In genomic region chr18:58977801-58978200, GRCh38 we compare ENCODE assay signal across 18 cellular contexts.
"Had no signal": no experiment of that assay in that cellular context is flagged by ENCODE, and none has a peak within 500 bp of the region (broad histone marks: within the 10 kb centered on the region; RNA-seq: fewer than 3 reads in every experiment).

No MANE protein-coding gene starts in this region.

- H3K4me1 ChIP-seq: colonic mucosa, neural progenitor cell, right lobe of liver had no signal

- H3K27ac ChIP-seq: brain microvascular endothelial cell, colonic mucosa, epithelial cell of prostate, gastroesophageal sphincter, left lung, neural progenitor cell had no signal

- DNase-seq: activated CD4-positive, alpha-beta memory T cell treated with anti-CD3 and anti-CD28 coated beads, Interleukin-2, amount 10 ng/mL, durations not matched to agents 7 days and 5 days; activated CD4-positive, alpha-beta T cell treated with anti-CD3 and anti-CD28 coated beads for 48 hours; activated CD4-positive, CD25-positive, alpha-beta regulatory T cell; activated CD8-positive, alpha-beta memory T cell treated with anti-CD3 and anti-CD28 coated beads, Interleukin-2, amount 10 ng/mL, durations not matched to agents 7 days and 5 days; activated naive CD4-positive, alpha-beta T cell; activated naive CD8-positive, alpha-beta T cell treated with anti-CD3 and anti-CD28 coated beads for 36 hours; amygdala; brain microvascular endothelial cell; central memory CD4-positive, alpha-beta T cell; colonic mucosa; heart left ventricle; left lung; right lobe of liver; stimulated activated CD4-positive, alpha-beta T cell treated with anti-CD3 and anti-CD28 coated beads, Interleukin-4, amount 100 ng/mL, for 24 hours had no signal

- H3K27me3 ChIP-seq: brain microvascular endothelial cell, colonic mucosa, gastroesophageal sphincter, heart left ventricle, left lung, neural progenitor cell, right lobe of liver had no signal

- H2AFZ ChIP-seq: neural progenitor cell had no signal

- ATAC-seq: activated CD8-positive, alpha-beta memory T cell treated with anti-CD3 and anti-CD28 coated beads, Interleukin-2, amount 10 ng/mL, durations not matched to agents 7 days and 5 days; gastroesophageal sphincter; heart left ventricle; left lung; right lobe of liver; stimulated activated effector memory CD8-positive, alpha-beta T cell treated with anti-CD3 and anti-CD28 coated beads, Interleukin-12 subunit alpha, Interleukin-12 subunit beta, amount 100 ng/mL, for 72 hours had no signal

- H3K4me2 ChIP-seq: neural progenitor cell had no signal

- H3K36me3 ChIP-seq: colonic mucosa, neural progenitor cell, right lobe of liver had no signal

- H3K9ac ChIP-seq: neural progenitor cell had no signal

- H3K9me3 ChIP-seq: colonic mucosa, gastroesophageal sphincter, heart left ventricle, left lung, right lobe of liver had no signal

- H3K4me3 ChIP-seq: colonic mucosa, gastroesophageal sphincter, heart left ventricle, left lung, neural progenitor cell, right lobe of liver had no signal
